8 cellular contexts compared by ENCODE assay signal in genomic region chr14:34051966-34052657, GRCh38.
DNase-seq lines count a peak whose midpoint lies in the region; ATAC-seq, FAIRE-seq and TF ChIP-seq lines count a peak whose summit lies in the region.
"Had no signal": no experiment of that assay in that cellular context is flagged by ENCODE, and none has a peak within 500 bp of the region (broad histone marks: within the 10 kb centered on the region; RNA-seq: fewer than 3 reads in every experiment).

No MANE protein-coding gene starts in this region.

- no peak for TF ChIP-seq POLR2A in adrenal gland (IDR thresholded peaks at IDR 0.05)

- POLR2A ChIA-PET in activated CD4-positive, alpha-beta memory T cell treated with anti-CD3 and anti-CD28 coated beads for 36 hours (lab: Charles Lee) = interaction anchor here (0.8 kb wide), 1 partner anchor 8 kb away, joined by 3 read pairs; no protein-coding TSS in a partner anchor

- peak; percentile 30 for DNase-seq in activated CD4-positive, alpha-beta memory T cell treated with anti-CD3 and anti-CD28 coated beads for 36 hours
- no peak for DNase-seq in pancreas
- no peak for DNase-seq in DMS153 (lab: John Stamatoyannopoulos, UW)
- DNase-seq in CD14-positive monocyte (ENCODE audit: low spot score) = no peak
- no peak for DNase-seq in adrenal gland

- H3K9me3 Mint-ChIP-seq in activated CD4-positive, alpha-beta memory T cell treated with anti-CD3 and anti-CD28 coated beads for 36 hours = no peaks in the 10 kb centered on the region
- no peaks in the 10 kb centered on the region for H3K9me3 Mint-ChIP-seq in CD14-positive monocyte

- ATAC-seq in GM18907 (IDR thresholded peaks at IDR 0.05; ENCODE audit: unreplicated experiment) (peak; percentile 85), HG03139 (IDR thresholded peaks at IDR 0.05; ENCODE audit: unreplicated experiment) (peak; percentile 70), pancreas (peak in 3 of 4 donors; percentile 69 to 81 (median 73))

- CTCF ChIA-PET in activated CD4-positive, alpha-beta memory T cell treated with anti-CD3 and anti-CD28 coated beads for 36 hours (lab: Charles Lee) = interaction anchor here (0.6 to 1.2 kb wide), 2 partner anchors 9 to 237 kb away, joined by 3 read pairs; no protein-coding TSS in a partner anchor

- WGBS in pancreas, 2 donors = 65 to 73% methylated on average over 5 of the region's 5 CpGs
- WGBS in adrenal gland, 4 donors = 78 to 81% (median 79%) methylated on average over 5 of the region's 5 CpGs

- no peaks in the 10 kb centered on the region for H3K27me3 Mint-ChIP-seq in activated CD4-positive, alpha-beta memory T cell treated with anti-CD3 and anti-CD28 coated beads for 36 hours
- peaks cover 4% of the 10 kb centered on the region in 3 donors for H3K27me3 Mint-ChIP-seq in CD14-positive monocyte (ENCODE audit: low read depth in 3 of 3)

- no peak overlapping the region for H3K27ac Mint-ChIP-seq in activated CD4-positive, alpha-beta memory T cell treated with anti-CD3 and anti-CD28 coated beads for 36 hours
- H3K27ac Mint-ChIP-seq in CD14-positive monocyte = no peak overlapping the region

- no peak overlapping the region for H3K27ac ChIP-seq in pancreas
- H3K27ac ChIP-seq in adrenal gland = no peak overlapping the region
- H3K27ac ChIP-seq: KMS-11 had no signal

- intact Hi-C loops in activated CD4-positive, alpha-beta memory T cell treated with anti-CD3 and anti-CD28 coated beads for 36 hours (cut with micrococcal nuclease) = no loop called here
- intact Hi-C loops in pancreas (cut with DNase I) = no loop called here
- intact Hi-C loops in CD14-positive monocyte (cut with micrococcal nuclease) = no loop called here
- intact Hi-C loops in adrenal gland (cut with DNase I) = no loop called here

- H3K36me3 ChIP-seq in pancreas (no peaks in the 10 kb centered on the region), adrenal gland (replicated peaks in 1 of 2) (no peaks in the 10 kb centered on the region)

- H3K4me3 Mint-ChIP-seq in activated CD4-positive, alpha-beta memory T cell treated with anti-CD3 and anti-CD28 coated beads for 36 hours = no peak overlapping the region
- no peak overlapping the region for H3K4me3 Mint-ChIP-seq in CD14-positive monocyte

- no peak overlapping the region for H3K4me3 ChIP-seq in pancreas
- no peak overlapping the region for H3K4me3 ChIP-seq in adrenal gland

- no peaks in the 10 kb centered on the region for H3K36me3 Mint-ChIP-seq in activated CD4-positive, alpha-beta memory T cell treated with anti-CD3 and anti-CD28 coated beads for 36 hours
- H3K36me3 Mint-ChIP-seq in CD14-positive monocyte = no peaks in the 10 kb centered on the region

- H3K9me3 ChIP-seq in pancreas = no peaks in the 10 kb centered on the region
- no peaks in the 10 kb centered on the region for H3K9me3 ChIP-seq in adrenal gland (replicated peaks in 1 of 3)

- TF ChIP-seq CTCF in pancreas (IDR thresholded peaks at IDR 0.05) (no peak), CD14-positive monocyte (IDR thresholded peaks at IDR 0.05) (no peak), adrenal gland (IDR thresholded peaks at IDR 0.05) (no peak)

- peak; percentile 41 for FAIRE-seq in pancreas (lab: Jason Lieb, UNC)

- H3K4me1 Mint-ChIP-seq in activated CD4-positive, alpha-beta memory T cell treated with anti-CD3 and anti-CD28 coated beads for 36 hours (ENCODE audit: low read depth) = peaks cover 17% of the 10 kb centered on the region
- H3K4me1 Mint-ChIP-seq in CD14-positive monocyte = no peaks in the 10 kb centered on the region

- no peaks in the 10 kb centered on the region for H3K27me3 ChIP-seq in pancreas
- H3K27me3 ChIP-seq in adrenal gland = peaks cover 3% of the 10 kb centered on the region

- H3K4me1 ChIP-seq in pancreas (no peaks in the 10 kb centered on the region), adrenal gland (replicated peaks in 1 of 2) (no peaks in the 10 kb centered on the region)
